ENCODE assay signal across 19 cellular contexts in genomic region chr15:81333363-81333762, GRCh38. TPM values are rescaled to one million over a fixed set of nuclear protein-coding genes. Genes with fewer than 3 reads are reported as not detected.
DNase-seq lines count a peak whose midpoint lies in the region; ATAC-seq and TF ChIP-seq lines count a peak whose summit lies in the region.
"Had no signal": no experiment of that assay in that cellular context is flagged by ENCODE, and none has a peak within 500 bp of the region (broad histone marks: within the 10 kb centered on the region; RNA-seq: fewer than 3 reads in every experiment).

No MANE protein-coding gene starts in this region.

- H3K4me2 ChIP-seq in IMR-90 (ENCODE audit: low read depth, low read length): no peak overlapping the region

- BruUV-seq in IMR-90 (replicated peaks; lab: Mats Ljungman, UMichigan): no TSS peak

- H3K79me1 ChIP-seq in IMR-90 (ENCODE audit: low read depth in 1 of 2, low read length in 2 of 2): peaks cover 4 to 5% of the 10 kb centered on the region in 2 experiments; a peak in 3 of 4 replicates

- no peaks in the 10 kb centered on the region for H4K20me1 ChIP-seq in IMR-90 (ENCODE audit: insufficient read depth, low read length)

- no peak overlapping the region for H4K91ac ChIP-seq in IMR-90 (ENCODE audit: insufficient read depth, low read depth, low read length)

- TF ChIP-seq CTCF in CD8-positive, alpha-beta T cell (IDR thresholded peaks at IDR 0.05): no peak
- TF ChIP-seq CTCF in IMR-90 (conservative IDR thresholded peaks at IDR 0.05; ENCODE audit: low read depth, low read length) (no peak), endothelial cell (IDR thresholded peaks at IDR 0.05; ENCODE audit: unreplicated experiment) (no peak)

- H3K23ac ChIP-seq in IMR-90 (ENCODE audit: low read depth, low read length): no peak overlapping the region

- no peak for TF ChIP-seq POLR2A in IMR-90 (IDR thresholded peaks at IDR 0.05; ENCODE audit: low read depth, low read length)

- dilution Hi-C loops in IMR-90 (cut with HindIII; ENCODE audit: low sequenced_read_pairs, unreplicated experiment): no loop called here

- H3K9me3 Mint-ChIP-seq in CD8-positive, alpha-beta T cell: no peaks in the 10 kb centered on the region
- H3K9me3 Mint-ChIP-seq in endothelial cell (ENCODE audit: unreplicated experiment): no peaks in the 10 kb centered on the region
- H3K9me3 Mint-ChIP-seq: CD4-positive, alpha-beta T cell; IgD-negative memory B cell had no signal

- H3K36me3 Mint-ChIP-seq in CD8-positive, alpha-beta T cell: no peaks in the 10 kb centered on the region
- peaks cover 4% of the 10 kb centered on the region for H3K36me3 Mint-ChIP-seq in endothelial cell (ENCODE audit: low read depth, unreplicated experiment)

- no peak overlapping the region for H2AFZ ChIP-seq in IMR-90 (replicated peaks; ENCODE audit: low read length, poor library complexity)
- H2AFZ ChIP-seq: GM23248 had no signal

- H3K9me1 ChIP-seq in IMR-90 (ENCODE audit: insufficient read depth, low read length): peaks cover 14% of the 10 kb centered on the region

- no peaks in the 10 kb centered on the region for H3K27me3 ChIP-seq in CD8-positive, alpha-beta T cell (ENCODE audit: insufficient read depth, low read length)
- no peaks in the 10 kb centered on the region for H3K27me3 ChIP-seq in IMR-90 (ENCODE audit: control insufficient read depth, insufficient read depth, low read length)
- H3K27me3 ChIP-seq: BE2C had no signal

- no peak overlapping the region for H2BK5ac ChIP-seq in IMR-90 (ENCODE audit: low read depth, low read length, poor library complexity, severe bottlenecking)

- H3K4me3 ChIP-seq in CD8-positive, alpha-beta T cell (ENCODE audit: low read depth, low read length): no peak overlapping the region
- no peak overlapping the region for H3K4me3 ChIP-seq in IMR-90 (ENCODE audit: insufficient read depth, low read depth, low read length)
- H3K4me3 ChIP-seq: GM23248 had no signal

- WGBS in IMR-90 (ENCODE audit: extremely low coverage in 2 of 2, insufficient read length in 1 of 2), 2 experiments: 100% methylated on average over 3 of the region's 3 CpGs; no CpG with 5 or more reads in 1 of the 2 experiments

- no peak overlapping the region for H4K5ac ChIP-seq in IMR-90 (ENCODE audit: low read depth, low read length)

- no peaks in the 10 kb centered on the region for H3K4me1 ChIP-seq in CD8-positive, alpha-beta T cell (ENCODE audit: insufficient read depth, low read length)
- peaks cover 10% of the 10 kb centered on the region for H3K4me1 ChIP-seq in IMR-90 (ENCODE audit: control insufficient read depth, insufficient read depth, low read length)
- H3K4me1 ChIP-seq: BE2C had no signal

- DNase-seq in CD8-positive, alpha-beta T cell: no peak
- no peak for DNase-seq in IMR-90
- no peak for DNase-seq in endothelial cell (ENCODE audit: low spot score)
- DNase-seq: ACHN; BE2C; C1 segment of cervical spinal cord; CD4-positive, alpha-beta T cell; DMS153; DMS79; GDM1; GM23248; HCEC 1CT; KG1 had no signal

- intact Hi-C loops in CD8-positive, alpha-beta T cell (cut with DNase I, micrococcal nuclease): no loop called here
- intact Hi-C loops in IMR-90 (cut with micrococcal nuclease): no loop called here

- no peak overlapping the region for H4K8ac ChIP-seq in IMR-90 (ENCODE audit: low read depth in 2 of 2, low read length in 2 of 2)

- no peak overlapping the region for H2BK20ac ChIP-seq in IMR-90 (ENCODE audit: low read depth, low read length)

- TF ChIP-seq RAD21 in IMR-90 (IDR thresholded peaks at IDR 0.05; ENCODE audit: low read length): no peak

- no peak overlapping the region for H3K27ac ChIP-seq in CD8-positive, alpha-beta T cell (ENCODE audit: low read depth, low read length)
- no peak overlapping the region for H3K27ac ChIP-seq in IMR-90 (ENCODE audit: insufficient read depth, low read length)
- H3K27ac ChIP-seq: GM23248 had no signal

- H3K4me3 Mint-ChIP-seq in CD8-positive, alpha-beta T cell: no peak overlapping the region
- peak overlapping the region; percentile 38 for H3K4me3 Mint-ChIP-seq in endothelial cell (ENCODE audit: unreplicated experiment)
- H3K4me3 Mint-ChIP-seq: CD4-positive, alpha-beta T cell; IgD-negative memory B cell had no signal

- 0 out of 2 replicates have a peak overlapping the region, but pooled peaks have one; percentile 43 for H3K14ac ChIP-seq in IMR-90 (replicated peaks; ENCODE audit: low read depth, low read length)

- no peak overlapping the region for H2AK5ac ChIP-seq in IMR-90 (ENCODE audit: low read depth, low read length)

- no peak overlapping the region for H3K56ac ChIP-seq in IMR-90 (ENCODE audit: extremely low read depth, insufficient read depth, low read length)

- H3K4me1 Mint-ChIP-seq in CD8-positive, alpha-beta T cell (ENCODE audit: low read depth): peaks cover 25% of the 10 kb centered on the region
- peaks cover 8% of the 10 kb centered on the region for H3K4me1 Mint-ChIP-seq in endothelial cell (ENCODE audit: unreplicated experiment)

- no peaks in the 10 kb centered on the region for H3K9me3 ChIP-seq in CD8-positive, alpha-beta T cell (ENCODE audit: low read length)
- no peaks in the 10 kb centered on the region for H3K9me3 ChIP-seq in IMR-90 (ENCODE audit: control insufficient read depth, insufficient read depth, low read length)
- H3K9me3 ChIP-seq: BE2C had no signal

- CTCF ChIA-PET in CD8-positive, alpha-beta T cell (lab: Charles Lee): interaction anchor here (0.7 to 20.0 kb wide), 2 partner anchors 8 to 61 kb away, joined by 3 to 434 read pairs; no protein-coding TSS in a partner anchor
- CTCF ChIA-PET in IMR-90 (lab: Yijun Ruan, JAX): no interaction called here

- no peak overlapping the region for H3K9ac ChIP-seq in IMR-90 (ENCODE audit: low read depth, low read length)
- H3K9ac ChIP-seq: GM23248 had no signal

- no peak overlapping the region for H2AK9ac ChIP-seq in IMR-90 (replicated peaks; ENCODE audit: low read depth, low read length, poor library complexity)

- ATAC-seq in CD8-positive, alpha-beta T cell: no peak
- ATAC-seq in IMR-90 (ENCODE audit: low read depth) (no peak), HG03280 (IDR thresholded peaks at IDR 0.05; ENCODE audit: unreplicated experiment) (no peak), HG02981 (IDR thresholded peaks at IDR 0.05; ENCODE audit: unreplicated experiment) (no peak), GM21825 (IDR thresholded peaks at IDR 0.05; ENCODE audit: unreplicated experiment) (no peak)

- no peak overlapping the region for H2BK15ac ChIP-seq in IMR-90 (ENCODE audit: low read depth, low read length)

- no peak overlapping the region for H3K4ac ChIP-seq in IMR-90 (ENCODE audit: low read depth, low read length)

- H3K36me3 ChIP-seq in CD8-positive, alpha-beta T cell (ENCODE audit: insufficient read depth, low read length): no peaks in the 10 kb centered on the region
- H3K36me3 ChIP-seq in IMR-90 (ENCODE audit: control insufficient read depth, insufficient read depth, low read length): no peaks in the 10 kb centered on the region
- H3K36me3 ChIP-seq: BE2C had no signal

- no peak overlapping the region for H2BK120ac ChIP-seq in IMR-90 (ENCODE audit: low read depth, low read length)

- H3K27me3 Mint-ChIP-seq in CD8-positive, alpha-beta T cell (ENCODE audit: low read depth): no peaks in the 10 kb centered on the region
- peaks cover 3% of the 10 kb centered on the region for H3K27me3 Mint-ChIP-seq in endothelial cell (ENCODE audit: unreplicated experiment)
- H3K27me3 Mint-ChIP-seq: CD4-positive, alpha-beta T cell had no signal

- H3K18ac ChIP-seq in IMR-90 (ENCODE audit: low read depth, low read length): no peak overlapping the region

- in situ Hi-C loops in IMR-90 (cut with MboI; ENCODE audit: low sequenced_read_pairs): no loop called here

- POLR2A ChIA-PET in CD8-positive, alpha-beta T cell (lab: Charles Lee): no interaction called here
- POLR2A ChIA-PET in IMR-90 (lab: Charles Lee; ENCODE audit: unreplicated experiment): no interaction called here

- peak overlapping the region; percentile 41 for H3K27ac Mint-ChIP-seq in CD8-positive, alpha-beta T cell
- no peak overlapping the region for H3K27ac Mint-ChIP-seq in endothelial cell (ENCODE audit: unreplicated experiment)
- H3K27ac Mint-ChIP-seq: CD4-positive, alpha-beta T cell had no signal

TF ChIP-seq in IMR-90, 13 proteins besides CTCF, POLR2A, EP300 and RAD21 (continues in another document):
- TF ChIP-seq CHD1 (IDR thresholded peaks at IDR 0.05; ENCODE audit: low read depth, low read length) (no peak), RCOR1 (IDR thresholded peaks at IDR 0.05; ENCODE audit: insufficient replicate concordance, low read length) (no peak), MAFK (IDR thresholded peaks at IDR 0.05; ENCODE audit: low read depth, low read length) (no peak), FOS (IDR thresholded peaks at IDR 0.05; ENCODE audit: low read depth, low read length) (no peak), MAZ (IDR thresholded peaks at IDR 0.05; ENCODE audit: borderline replicate concordance, low read depth, low read length) (no peak), SMC3 (IDR thresholded peaks at IDR 0.05; ENCODE audit: low read depth, low read length) (no peak), BHLHE40 (IDR thresholded peaks at IDR 0.05; ENCODE audit: low read depth, low read length) (no peak), MXI1 (IDR thresholded peaks at IDR 0.05; ENCODE audit: borderline replicate concordance, low read depth, low read length) (no peak)
- TF ChIP-seq, protein P1, sequence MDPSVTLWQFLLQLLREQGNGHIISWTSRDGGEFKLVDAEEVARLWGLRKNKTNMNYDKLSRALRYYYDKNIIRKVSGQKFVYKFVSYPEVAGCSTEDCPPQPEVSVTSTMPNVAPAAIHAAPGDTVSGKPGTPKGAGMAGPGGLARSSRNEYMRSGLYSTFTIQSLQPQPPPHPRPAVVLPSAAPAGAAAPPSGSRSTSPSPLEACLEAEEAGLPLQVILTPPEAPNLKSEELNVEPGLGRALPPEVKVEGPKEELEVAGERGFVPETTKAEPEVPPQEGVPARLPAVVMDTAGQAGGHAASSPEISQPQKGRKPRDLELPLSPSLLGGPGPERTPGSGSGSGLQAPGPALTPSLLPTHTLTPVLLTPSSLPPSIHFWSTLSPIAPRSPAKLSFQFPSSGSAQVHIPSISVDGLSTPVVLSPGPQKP (IDR thresholded peaks at IDR 0.05; ENCODE audit: borderline replicate concordance, low read depth, low read length): no peak

RNA-seq across cellular contexts. Expression of gene STARD5, which starts 9.4 kb away (rescaled TPM):
- 10 to 100 TPM; 13.6 to 14.3 TPM for total RNA-seq in CD8-positive, alpha-beta T cell
- 4.4 and 5.0 TPM in 2 replicates for total RNA-seq in IMR-90 (2012; rRNA removed)
- polyA plus RNA-seq in IMR-90 (2012; rRNA removed): 20.4 and 22.8 TPM in 2 replicates
- polyA plus RNA-seq in IMR-90 (2012; cell fraction: cytosol; rRNA removed): 13.5 and 13.6 TPM in 2 replicates
- polyA plus RNA-seq in IMR-90 (2012; cell fraction: nucleus; rRNA removed; ENCODE audit: low replicate concordance): 68.7 and 105 TPM in 2 replicates
- 7.3 TPM for total RNA-seq in endothelial cell (ENCODE audit: unreplicated experiment)

RNA-seq across cellular contexts. Expression of gene TMC3, which starts 40.6 kb away (rescaled TPM):
- total RNA-seq in CD8-positive, alpha-beta T cell: not detected
- total RNA-seq in IMR-90 (2012; rRNA removed) (not detected in 2 replicates), endothelial cell (ENCODE audit: unreplicated experiment) (not detected)
- not detected in 2 replicates for polyA plus RNA-seq in IMR-90 (2012; rRNA removed)
- not detected in 2 replicates for polyA plus RNA-seq in IMR-90 (2012; cell fraction: cytosol; rRNA removed)
- not detected in 2 replicates for polyA plus RNA-seq in IMR-90 (2012; cell fraction: nucleus; rRNA removed; ENCODE audit: low replicate concordance)
- total RNA-seq: CD4-positive, alpha-beta T cell; Daoy; GM23248; H4 had no signal
- polyA plus RNA-seq: GM23248 had no signal
